9 cellular contexts compared by ENCODE assay signal in the genomic region with DNA sequence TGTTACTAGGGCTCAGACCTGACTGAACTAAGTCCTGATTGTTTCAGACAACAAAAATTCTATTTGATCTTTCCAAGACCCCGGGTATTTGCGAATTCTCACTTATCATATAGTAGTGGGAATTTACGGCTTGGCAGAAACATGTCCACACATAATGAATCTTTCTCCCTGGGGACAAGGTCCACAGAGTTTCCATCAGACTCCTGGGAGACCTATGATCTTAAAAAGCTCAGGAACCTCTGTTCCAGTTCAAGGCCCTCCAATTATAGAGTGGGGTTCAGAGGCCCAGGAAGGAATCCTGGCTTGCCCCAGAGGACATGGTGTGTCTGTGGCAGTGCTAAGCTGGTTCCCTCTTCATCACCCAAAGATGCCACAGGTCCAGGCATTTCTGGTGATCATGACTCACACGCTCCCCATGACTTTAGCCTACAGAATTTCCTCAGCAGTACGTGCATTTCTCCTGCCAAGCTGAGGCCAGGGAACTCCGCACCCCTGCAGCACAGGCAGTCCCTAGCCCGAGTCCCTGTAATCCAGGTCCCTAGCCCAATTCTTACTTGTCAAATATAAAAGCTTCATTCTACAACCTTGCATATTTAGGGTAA. TPM values are rescaled to one million over a fixed set of nuclear protein-coding genes. Genes with fewer than 3 reads are reported as not detected.
A peak's percentile ranks its signal among the peaks of the same experiment; 100 is the strongest.
DNase-seq lines count a peak whose midpoint lies in the region; ATAC-seq and TF ChIP-seq lines count a peak whose summit lies in the region.
"Had no signal": no experiment of that assay in that cellular context is flagged by ENCODE, and none has a peak within 500 bp of the region (broad histone marks: within the 10 kb centered on the region; RNA-seq: fewer than 3 reads in every experiment).

No MANE protein-coding gene starts in this region.

- TF ChIP-seq CTCF in lower lobe of right lung (IDR thresholded peaks at IDR 0.05) = no peak

- H3K36me3 ChIP-seq in lower lobe of right lung = no peaks in the 10 kb centered on the region

- H3K4me3 ChIP-seq in lower lobe of right lung = no peak overlapping the region

- no peaks in the 10 kb centered on the region for H3K9me3 ChIP-seq in lower lobe of right lung

- no peaks in the 10 kb centered on the region for H3K27me3 ChIP-seq in lower lobe of right lung (ENCODE audit: low read depth)

- peak; percentile 41 for DNase-seq in stimulated activated CD4-positive, alpha-beta T cell treated with anti-CD3 and anti-CD28 coated beads, Interleukin-15, amount 100 ng/mL, for 24 hours
- DNase-seq in stimulated activated CD4-positive, alpha-beta T cell treated with anti-CD3 and anti-CD28 coated beads, Interleukin-12 subunit alpha, Interleukin-12 subunit beta, amount 100 ng/mL, for 4 hours = no peak
- DNase-seq in amniotic epithelial cell (ENCODE audit: low read depth) (peak; percentile 67), lower lobe of right lung (no peak), RPMI8226 (no peak), NCI-H2029 treated with DMSO at 0.1 percent for 48 hours (lab: John Stamatoyannopoulos, UW) (no peak)
- DNase-seq: DMS79 had no signal

- H3K4me1 ChIP-seq in lower lobe of right lung = peaks cover 76% of the 10 kb centered on the region

- no peak overlapping the region for H3K27ac ChIP-seq in lower lobe of right lung

- ATAC-seq in lower lobe of right lung = peak; percentile 20 to 28
- ATAC-seq in HG02571 (IDR thresholded peaks at IDR 0.05; ENCODE audit: unreplicated experiment) = no peak
- ATAC-seq in HG03159 (IDR thresholded peaks at IDR 0.05; ENCODE audit: unreplicated experiment) = no peak

- intact Hi-C loops in lower lobe of right lung (cut with DNase I) = no loop called here

RNA-seq across cellular contexts. Expression of gene RAPGEF1, which starts 12.6 kb away (rescaled TPM):
- total RNA-seq in lower lobe of right lung = 146 TPM

Comparison
In these comparisons a context has a peak if more than half of its experiments do, and no peak if none do; other contexts are left out.
1. DNase-seq: peak in stimulated activated CD4-positive, alpha-beta T cell treated with anti-CD3 and anti-CD28 coated beads, Interleukin-15, amount 100 ng/mL, for 24 hours (single experiment) and amniotic epithelial cell (single experiment); none in stimulated activated CD4-positive, alpha-beta T cell treated with anti-CD3 and anti-CD28 coated beads, Interleukin-12 subunit alpha, Interleukin-12 subunit beta, amount 100 ng/mL, for 4 hours (single experiment), lower lobe of right lung (single experiment), RPMI8226 (single experiment) and NCI-H2029 treated with DMSO at 0.1 percent for 48 hours (single experiment).
2. ATAC-seq: peak in lower lobe of right lung (2 of 2); none in HG02571 (single experiment) and HG03159 (single experiment).